In the genomic region with DNA sequence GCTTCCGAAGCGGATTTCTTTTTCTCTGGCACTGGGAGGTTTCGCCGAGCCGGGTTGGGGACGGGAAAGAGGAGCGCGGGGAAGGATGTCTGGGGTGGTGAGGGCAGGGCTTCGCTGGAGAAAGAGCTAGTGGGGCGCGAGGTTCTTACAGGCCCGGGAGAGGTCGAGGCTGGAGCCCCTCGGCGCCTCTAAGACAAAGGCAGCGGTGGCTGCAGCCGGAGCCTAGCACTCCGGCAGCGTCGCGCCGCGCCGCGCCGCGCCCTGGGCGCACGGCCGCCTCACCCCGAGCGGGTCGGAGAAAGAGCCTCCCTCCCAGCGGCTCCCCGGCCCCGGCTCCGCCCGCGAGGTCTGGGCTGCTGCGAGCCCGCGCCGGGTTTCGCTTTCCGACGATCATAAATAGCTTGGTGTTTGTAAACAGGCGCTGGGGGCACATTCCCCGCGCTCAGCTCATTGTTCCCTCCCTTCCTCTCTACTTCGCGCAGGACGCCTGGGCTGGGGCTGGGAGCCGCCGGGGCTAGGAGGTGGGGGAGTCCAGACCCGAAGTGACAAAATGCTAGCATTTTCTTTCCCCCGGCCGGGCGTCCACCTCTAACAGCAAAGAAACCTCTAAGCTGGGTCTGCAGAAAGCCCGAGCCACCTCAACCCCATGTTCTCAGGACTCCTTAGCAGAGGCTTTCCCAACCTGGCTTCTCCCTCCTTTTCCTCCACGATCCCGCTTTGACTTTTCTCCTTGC, we compare ENCODE assay signal across 8 cellular contexts. TPM values are rescaled to one million over a fixed set of nuclear protein-coding genes. Genes with fewer than 3 reads are reported as not detected.
A peak's percentile ranks its signal among the peaks of the same experiment; 100 is the strongest.
DNase-seq lines count a peak whose midpoint lies in the region; ATAC-seq and TF ChIP-seq lines count a peak whose summit lies in the region.

No MANE protein-coding gene starts in this region.

- peak overlapping the region; percentile 76 for H2BK120ac ChIP-seq in neuronal stem cell (ENCODE audit: low read depth, low read length)

- no peak overlapping the region for H3K27ac ChIP-seq in CD4-positive, CD25-positive, alpha-beta regulatory T cell (ENCODE audit: insufficient read depth, low read length, poor library complexity, severe bottlenecking)
- peak overlapping the region; percentile 91 for H3K27ac ChIP-seq in neuronal stem cell (replicated peaks; ENCODE audit: low read length)

- TF ChIP-seq CTCF in GM20000 (IDR thresholded peaks at IDR 0.05; ENCODE audit: extremely low read depth, missing control alignments) (no peak), glutamatergic neuron (IDR thresholded peaks at IDR 0.05; ENCODE audit: partially characterized antibody, unreplicated experiment) (no peak)

- peak overlapping the region; percentile 96 for H2AK5ac ChIP-seq in neuronal stem cell (ENCODE audit: low read depth, low read length)

- peak overlapping the region; percentile 97 for H3K18ac ChIP-seq in neuronal stem cell (ENCODE audit: low read length)

- peaks cover 28% of the 10 kb centered on the region for H3K4me1 ChIP-seq in CD4-positive, CD25-positive, alpha-beta regulatory T cell (ENCODE audit: control insufficient read depth, insufficient read depth, low read length, poor library complexity, severe bottlenecking)
- peaks cover 6 to 17% of the 10 kb centered on the region in 2 donors for H3K4me1 ChIP-seq in neuronal stem cell (ENCODE audit: control insufficient read depth in 2 of 2, insufficient read depth in 1 of 2, low read depth in 1 of 2, low read length in 2 of 2)

- peaks cover 45% of the 10 kb centered on the region for H3K27me3 ChIP-seq in CD4-positive, CD25-positive, alpha-beta regulatory T cell (ENCODE audit: control insufficient read depth, insufficient read depth, low read length)
- H3K27me3 ChIP-seq in neuronal stem cell (ENCODE audit: control insufficient read depth in 3 of 3, insufficient read depth in 3 of 3, low read depth in 1 of 3, low read length in 3 of 3): peaks cover 0 to 15% (median 0%) of the 10 kb centered on the region in 3 experiments

- H2BK12ac ChIP-seq in neuronal stem cell (ENCODE audit: low read length): no peak overlapping the region

- peak overlapping the region; percentile 64 for H4K91ac ChIP-seq in neuronal stem cell (ENCODE audit: low read depth, low read length, poor library complexity)

- H3K4me3 Mint-ChIP-seq in CD4-positive, CD25-positive, alpha-beta regulatory T cell: peak overlapping the region; percentile 24 to 95 (median 73)
- H3K4me3 Mint-ChIP-seq in activated CD8-positive, alpha-beta T cell treated with anti-CD3 and anti-CD28 coated beads, Interleukin-2, amount 10 ng/mL, durations not matched to agents 7 days and 5 days: peak overlapping the region; percentile 71
- peak overlapping the region; percentile 97 for H3K4me3 Mint-ChIP-seq in glutamatergic neuron (ENCODE audit: unreplicated experiment)

- H3K9ac ChIP-seq in neuronal stem cell (ENCODE audit: low read depth, low read length, poor library complexity): peak overlapping the region; percentile 67

- H2BK15ac ChIP-seq in neuronal stem cell (ENCODE audit: low read length): peak overlapping the region; percentile 70

- ATAC-seq in CD4-positive, CD25-positive, alpha-beta regulatory T cell (ENCODE audit: low read depth in 2 of 2): no peak
- peak; percentile 43 for ATAC-seq in activated CD8-positive, alpha-beta T cell treated with anti-CD3 and anti-CD28 coated beads, Interleukin-2, amount 10 ng/mL, durations not matched to agents 7 days and 5 days
- ATAC-seq in HG03196 (IDR thresholded peaks at IDR 0.05; ENCODE audit: unreplicated experiment): no peak

- H3K79me1 ChIP-seq in neuronal stem cell (ENCODE audit: low read depth, low read length): no peaks in the 10 kb centered on the region

- peak overlapping the region; percentile 84 for H2AFZ ChIP-seq in neuronal stem cell (ENCODE audit: low read length)

- H3K4me3 ChIP-seq in CD4-positive, CD25-positive, alpha-beta regulatory T cell (ENCODE audit: low read depth, low read length): peak overlapping the region; percentile 44
- H3K4me3 ChIP-seq in neuronal stem cell (ENCODE audit: low read length in 2 of 2): peak overlapping the region; percentile 65 to 80

- H3K9me3 ChIP-seq in CD4-positive, CD25-positive, alpha-beta regulatory T cell (ENCODE audit: control insufficient read depth in 2 of 2, low read length in 2 of 2): no peaks in the 10 kb centered on the region
- H3K9me3 ChIP-seq in neuronal stem cell (replicated peaks in 1 of 2; ENCODE audit: control insufficient read depth in 2 of 2, insufficient read depth in 1 of 2, low read depth in 1 of 2, low read length in 2 of 2): no peaks in the 10 kb centered on the region

- CTCF ChIA-PET in activated CD8-positive, alpha-beta T cell treated with anti-CD3 and anti-CD28 coated beads, Interleukin-2, amount 10 ng/mL, durations not matched to agents 7 days and 5 days (lab: Charles Lee): no interaction called here

- no peak overlapping the region for H3K27ac Mint-ChIP-seq in CD4-positive, CD25-positive, alpha-beta regulatory T cell
- peak overlapping the region; percentile 30 for H3K27ac Mint-ChIP-seq in activated CD8-positive, alpha-beta T cell treated with anti-CD3 and anti-CD28 coated beads, Interleukin-2, amount 10 ng/mL, durations not matched to agents 7 days and 5 days
- H3K27ac Mint-ChIP-seq in glutamatergic neuron (ENCODE audit: unreplicated experiment): peak overlapping the region; percentile 99

- no peak overlapping the region for H3K14ac ChIP-seq in neuronal stem cell (ENCODE audit: low read length)

- H3K23ac ChIP-seq in neuronal stem cell (ENCODE audit: low read depth, low read length, poor library complexity): peak overlapping the region; percentile 40

- peak overlapping the region; percentile 82 for H2BK5ac ChIP-seq in neuronal stem cell (ENCODE audit: low read length)

- no peaks in the 10 kb centered on the region for H3K36me3 Mint-ChIP-seq in CD4-positive, CD25-positive, alpha-beta regulatory T cell
- peaks cover 5% of the 10 kb centered on the region for H3K36me3 Mint-ChIP-seq in activated CD8-positive, alpha-beta T cell treated with anti-CD3 and anti-CD28 coated beads, Interleukin-2, amount 10 ng/mL, durations not matched to agents 7 days and 5 days (ENCODE audit: low read depth)
- no peaks in the 10 kb centered on the region for H3K36me3 Mint-ChIP-seq in glutamatergic neuron (ENCODE audit: unreplicated experiment)

- peak overlapping the region; percentile 92 for H3K4me2 ChIP-seq in neuronal stem cell (ENCODE audit: insufficient read depth, low read length, poor library complexity, severe bottlenecking)

- peaks cover 94% of the 10 kb centered on the region for H3K27me3 Mint-ChIP-seq in CD4-positive, CD25-positive, alpha-beta regulatory T cell
- H3K27me3 Mint-ChIP-seq in activated CD8-positive, alpha-beta T cell treated with anti-CD3 and anti-CD28 coated beads, Interleukin-2, amount 10 ng/mL, durations not matched to agents 7 days and 5 days (ENCODE audit: low read depth): peaks cover 78% of the 10 kb centered on the region
- peaks cover 33% of the 10 kb centered on the region for H3K27me3 Mint-ChIP-seq in glutamatergic neuron (ENCODE audit: unreplicated experiment)

- no peaks in the 10 kb centered on the region for H3K36me3 ChIP-seq in CD4-positive, CD25-positive, alpha-beta regulatory T cell (ENCODE audit: control insufficient read depth, insufficient read depth, low read length)
- H3K36me3 ChIP-seq in neuronal stem cell (replicated peaks in 1 of 2; ENCODE audit: control insufficient read depth in 2 of 2, insufficient read depth in 2 of 2, low read length in 2 of 2): peaks cover 0 to 7% of the 10 kb centered on the region in 2 donors

- POLR2A ChIA-PET in activated CD8-positive, alpha-beta T cell treated with anti-CD3 and anti-CD28 coated beads, Interleukin-2, amount 10 ng/mL, durations not matched to agents 7 days and 5 days (lab: Charles Lee): no interaction called here

- H3K4ac ChIP-seq in neuronal stem cell (ENCODE audit: low read length): peak overlapping the region; percentile 67

- H4K8ac ChIP-seq in neuronal stem cell (ENCODE audit: low read depth, low read length): no peak overlapping the region

- WGBS in neuronal stem cell (ENCODE audit: extremely low coverage in 2 of 2, insufficient read length in 2 of 2, insufficient replicate concordance in 1 of 2), 2 donors: no CpG with 5 or more reads among the region's 61 CpGs

- peaks cover 0 to 4% (median 0%) of the 10 kb centered on the region in 7 donors for H3K9me3 Mint-ChIP-seq in CD4-positive, CD25-positive, alpha-beta regulatory T cell
- no peaks in the 10 kb centered on the region for H3K9me3 Mint-ChIP-seq in activated CD8-positive, alpha-beta T cell treated with anti-CD3 and anti-CD28 coated beads, Interleukin-2, amount 10 ng/mL, durations not matched to agents 7 days and 5 days (ENCODE audit: insufficient read depth)
- H3K9me3 Mint-ChIP-seq in glutamatergic neuron (ENCODE audit: unreplicated experiment): peaks cover 32% of the 10 kb centered on the region

- peaks cover 0 to 34% (median 18%) of the 10 kb centered on the region in 4 donors for H3K4me1 Mint-ChIP-seq in CD4-positive, CD25-positive, alpha-beta regulatory T cell
- peaks cover 29% of the 10 kb centered on the region for H3K4me1 Mint-ChIP-seq in activated CD8-positive, alpha-beta T cell treated with anti-CD3 and anti-CD28 coated beads, Interleukin-2, amount 10 ng/mL, durations not matched to agents 7 days and 5 days (ENCODE audit: low read depth)
- peaks cover 5% of the 10 kb centered on the region for H3K4me1 Mint-ChIP-seq in glutamatergic neuron (ENCODE audit: low read depth, unreplicated experiment)

- peak in 1 of 3 donors; percentile 19 for DNase-seq in CD4-positive, CD25-positive, alpha-beta regulatory T cell
- peak; percentile 55 for DNase-seq in GM20000 (ENCODE audit: low spot score)
- peak; percentile 75 for DNase-seq in NCI-H1105 treated with DMSO at 0.1 percent for 48 hours (lab: John Stamatoyannopoulos, UW)
- DNase-seq in activated CD8-positive, alpha-beta T cell treated with anti-CD3 and anti-CD28 coated beads, Interleukin-2, amount 10 ng/mL, durations not matched to agents 7 days and 5 days: peak; percentile 37
- peak; percentile 71 for DNase-seq in glutamatergic neuron
- no peak for DNase-seq in neuronal stem cell (ENCODE audit: low spot score)
- no peak for DNase-seq in stimulated activated CD4-positive, alpha-beta T cell treated with anti-CD3 and anti-CD28 coated beads, Interleukin-4, amount 100 ng/mL, for 4 hours

RNA-seq across cellular contexts. Expression of a gene that starts 0.8 kb away (rescaled TPM):
- total RNA-seq in CD4-positive, CD25-positive, alpha-beta regulatory T cell: 3.6 TPM
- not detected for polyA plus RNA-seq in CD4-positive, CD25-positive, alpha-beta regulatory T cell
- not detected for total RNA-seq in activated CD8-positive, alpha-beta T cell treated with anti-CD3 and anti-CD28 coated beads, Interleukin-2, amount 10 ng/mL, durations not matched to agents 7 days and 5 days
- total RNA-seq in glutamatergic neuron (ENCODE audit: unreplicated experiment): 4.8 TPM
- polyA plus RNA-seq in neuronal stem cell (2013, experiment 1 of 2): 7.8 TPM
- polyA plus RNA-seq in neuronal stem cell (2013, experiment 2 of 2): 8.8 TPM

Comparison
In these comparisons a context has a peak if more than half of its experiments do, and no peak if none do; other contexts are left out.
1. DNase-seq: peak in GM20000 (single experiment), NCI-H1105 treated with DMSO at 0.1 percent for 48 hours (single experiment), activated CD8-positive, alpha-beta T cell treated with anti-CD3 and anti-CD28 coated beads, Interleukin-2, amount 10 ng/mL, durations not matched to agents 7 days and 5 days (single experiment) and glutamatergic neuron (single experiment); none in neuronal stem cell (single experiment) and stimulated activated CD4-positive, alpha-beta T cell treated with anti-CD3 and anti-CD28 coated beads, Interleukin-4, amount 100 ng/mL, for 4 hours (0 of 2).
2. H3K27ac Mint-ChIP-seq: peak in activated CD8-positive, alpha-beta T cell treated with anti-CD3 and anti-CD28 coated beads, Interleukin-2, amount 10 ng/mL, durations not matched to agents 7 days and 5 days (single experiment) and glutamatergic neuron (single experiment); none in CD4-positive, CD25-positive, alpha-beta regulatory T cell (0 of 3).
3. Peak in every context shown above with its lines, with median percentiles within 50 percentile points of each other: H3K4me3 Mint-ChIP-seq.